Comparison of ENCODE assay signal across 8 cellular contexts in genomic region chr13:87677334-87678234, GRCh38. TPM values are rescaled to one million over a fixed set of nuclear protein-coding genes. Genes with fewer than 3 reads are reported as not detected.
A peak's percentile ranks its signal among the peaks of the same experiment; 100 is the strongest.
DNase-seq lines count a peak whose midpoint lies in the region; ATAC-seq and TF ChIP-seq lines count a peak whose summit lies in the region.

No MANE protein-coding gene starts in this region.

- CTCF ChIA-PET in MCF 10A (lab: Yijun Ruan, JAX), result interaction anchor here (0.6 kb wide), 1 partner anchor 703 kb away, joined by 3 read pairs; no protein-coding TSS in a partner anchor

- POLR2A ChIA-PET in MCF 10A (lab: Yijun Ruan, JAX), result no interaction called here

- ATAC-seq in right lobe of liver (peak; percentile 20 to 61 (median 41)), HG02973 (IDR thresholded peaks at IDR 0.05; ENCODE audit: unreplicated experiment) (no peak)

- H3K4me1 Mint-ChIP-seq in MCF 10A (ENCODE audit: insufficient read depth, unreplicated experiment), result peaks cover 10% of the 10 kb centered on the region

- H3K4me1 ChIP-seq in right lobe of liver (peaks cover 0 to 15% (median 0%) of the 10 kb centered on the region in 4 donors), tibial artery (peaks cover 0 to 33% (median 24%) of the 10 kb centered on the region in 4 donors)

- no peak overlapping the region for H3K27ac ChIP-seq in right lobe of liver
- H3K27ac ChIP-seq in tibial artery, result no peak overlapping the region

- H3K27ac Mint-ChIP-seq in MCF 10A (ENCODE audit: low read depth, unreplicated experiment), result no peak overlapping the region

- H3K9me3 Mint-ChIP-seq in MCF 10A (ENCODE audit: unreplicated experiment), result no peaks in the 10 kb centered on the region

- H3K27me3 Mint-ChIP-seq in MCF 10A (ENCODE audit: insufficient read depth, unreplicated experiment), result no peaks in the 10 kb centered on the region

- BruUV-seq in MCF 10A (replicated peaks; lab: Mats Ljungman, UMichigan), result no TSS peak

- H3K4me3 Mint-ChIP-seq in MCF 10A (ENCODE audit: unreplicated experiment), result peak overlapping the region; percentile 66

- intact Hi-C loops in MCF 10A (cut with micrococcal nuclease), result no loop called here
- intact Hi-C loops in right lobe of liver (cut with DNase I), result no loop called here
- intact Hi-C loops in tibial artery (cut with DNase I; ENCODE audit: low total_unique reads), result no loop called here

- H3K27me3 ChIP-seq in right lobe of liver, result peaks cover 9 to 43% of the 10 kb centered on the region in 2 donors
- H3K27me3 ChIP-seq in tibial artery, result peaks cover 5 to 52% of the 10 kb centered on the region in 2 donors

- H3K36me3 Mint-ChIP-seq in MCF 10A (ENCODE audit: insufficient read depth, unreplicated experiment), result peaks cover 6% of the 10 kb centered on the region

- WGBS in right lobe of liver (ENCODE audit: insufficient coverage, low coverage, low lambda C conversion rate, missing lambda C conversion rate), result 0% methylated on average over 23 of the region's 72 CpGs

- no peak for TF ChIP-seq CTCF in GM10266 (IDR thresholded peaks at IDR 0.05; ENCODE audit: control insufficient read depth, insufficient read depth, low read depth, missing control alignments)
- no peak for TF ChIP-seq CTCF in MCF 10A (IDR thresholded peaks at IDR 0.05; ENCODE audit: unreplicated experiment)
- TF ChIP-seq CTCF in right lobe of liver (IDR thresholded peaks at IDR 0.05), result no peak
- no peak for TF ChIP-seq CTCF in tibial artery (IDR thresholded peaks at IDR 0.05)

- H3K36me3 ChIP-seq in right lobe of liver (no peaks in the 10 kb centered on the region), tibial artery (no peaks in the 10 kb centered on the region)

- H3K4me3 ChIP-seq in right lobe of liver (peak overlapping the region; percentile 19 to 37 (median 25)), tibial artery (peak overlapping the region; percentile 33 to 46)

- DNase-seq in GM10266 (ENCODE audit: extremely low spot score) (peak; percentile 27), NCI-H345 treated with DMSO at 0.1 percent for 48 hours (lab: John Stamatoyannopoulos, UW; ENCODE audit: unreplicated experiment) (peak; percentile 68), MCF 10A (ENCODE audit: unreplicated experiment) (no peak), right lobe of liver (peak; percentile 24 to 49 (median 41)), tibial artery (no peak), pons (ENCODE audit: low spot score) (no peak), putamen (ENCODE audit: low spot score) (no peak)

- H3K9me3 ChIP-seq in right lobe of liver, result no peaks in the 10 kb centered on the region
- no peaks in the 10 kb centered on the region for H3K9me3 ChIP-seq in tibial artery

- no peak for TF ChIP-seq POLR2A in right lobe of liver (IDR thresholded peaks at IDR 0.05)

RNA-seq across cellular contexts. Expression of gene SLITRK5, which starts 6.4 kb away (rescaled TPM):
- total RNA-seq in MCF 10A (2022) (0.16 and 0.25 TPM in 2 replicates), right lobe of liver (under 1 TPM in 1 of 6 experiments, not detected in 5; 0.02 TPM)

Comparison
In these comparisons a context has a peak if more than half of its experiments do, and no peak if none do; other contexts are left out.
1. DNase-seq: peak in GM10266 (single experiment), NCI-H345 treated with DMSO at 0.1 percent for 48 hours (single experiment) and right lobe of liver (3 of 3); none in MCF 10A (single experiment), tibial artery (0 of 2), pons (single experiment) and putamen (single experiment).